15 cellular contexts compared by ENCODE assay signal in genomic region chr11:74784234-74784633, GRCh38. TPM values are rescaled to one million over a fixed set of nuclear protein-coding genes. Genes with fewer than 3 reads are reported as not detected.
A peak's percentile ranks its signal among the peaks of the same experiment; 100 is the strongest.
DNase-seq lines count a peak whose midpoint lies in the region; ATAC-seq and TF ChIP-seq lines count a peak whose summit lies in the region.
"Had no signal": no experiment of that assay in that cellular context is flagged by ENCODE, and none has a peak within 500 bp of the region (broad histone marks: within the 10 kb centered on the region; RNA-seq: fewer than 3 reads in every experiment).

No MANE protein-coding gene starts in this region.

- intact Hi-C loops in lower leg skin (cut with DNase I; ENCODE audit: low total_unique reads) = no loop called here

- H3K4me1 Mint-ChIP-seq in activated CD8-positive, alpha-beta memory T cell treated with anti-CD3 and anti-CD28 coated beads, Interleukin-2, amount 10 ng/mL, durations not matched to agents 7 days and 5 days = peaks cover 21% of the 10 kb centered on the region
- H3K4me1 Mint-ChIP-seq in T-cell = peaks cover under 1 to 27% (median 22%) of the 10 kb centered on the region in 3 donors

- H3K79me2 ChIP-seq in GM23248 (ENCODE audit: insufficient read depth) = peaks cover 96% of the 10 kb centered on the region
- peaks cover 93% of the 10 kb centered on the region for H3K79me2 ChIP-seq in osteoblast (ENCODE audit: insufficient read depth, low read length)

- H3K27ac Mint-ChIP-seq in activated CD8-positive, alpha-beta memory T cell treated with anti-CD3 and anti-CD28 coated beads, Interleukin-2, amount 10 ng/mL, durations not matched to agents 7 days and 5 days = peak overlapping the region; percentile 5
- peak overlapping the region; percentile 58 to 69 for H3K27ac Mint-ChIP-seq in T-cell
- H3K27ac Mint-ChIP-seq: neural progenitor cell had no signal

- no peak for DNase-seq in activated CD8-positive, alpha-beta memory T cell treated with anti-CD3 and anti-CD28 coated beads, Interleukin-2, amount 10 ng/mL, durations not matched to agents 7 days and 5 days
- DNase-seq in activated CD8-positive, alpha-beta memory T cell treated with anti-CD3 and anti-CD28 coated beads for 24 hours = no peak
- DNase-seq in GM23248 = no peak
- DNase-seq in T-cell = peak in 1 of 34 experiments; percentile 1
- no peak for DNase-seq in osteoblast (ENCODE audit: insufficient read length, low spot score, missing footprints)
- no peak for DNase-seq in lower leg skin (ENCODE audit: low spot score in 2 of 2)
- no peak for DNase-seq in HEK293T (ENCODE audit: extremely low spot score)
- DNase-seq: activated CD4-positive, alpha-beta T cell treated with anti-CD3 and anti-CD28 coated beads, Interleukin-2, amount 50 U/mL, for 4 hours; aorta; NCI-H2227 treated with DMSO at 0.1 percent for 48 hours had no signal

- in situ Hi-C loops in GM23248 (cut with MboI) = no loop called here

- TF ChIP-seq CTCF in osteoblast (IDR thresholded peaks at IDR 0.05; ENCODE audit: extremely low read depth, low read depth, low read length) (no peak), lower leg skin (IDR thresholded peaks at IDR 0.05) (no peak)

- no peaks in the 10 kb centered on the region for H3K36me3 ChIP-seq in GM23248 (ENCODE audit: low read depth)
- H3K36me3 ChIP-seq in osteoblast (ENCODE audit: insufficient read depth, low read length) = no peaks in the 10 kb centered on the region
- H3K36me3 ChIP-seq: neural progenitor cell, SJSA1 had no signal

- H2AFZ ChIP-seq in GM23248 = no peak overlapping the region
- H2AFZ ChIP-seq in osteoblast (ENCODE audit: low read length) = no peak overlapping the region
- H2AFZ ChIP-seq: neural progenitor cell had no signal

- H3K36me3 Mint-ChIP-seq in activated CD8-positive, alpha-beta memory T cell treated with anti-CD3 and anti-CD28 coated beads, Interleukin-2, amount 10 ng/mL, durations not matched to agents 7 days and 5 days = peaks cover 11% of the 10 kb centered on the region
- H3K36me3 Mint-ChIP-seq in T-cell = peaks cover 5% of the 10 kb centered on the region
- H3K36me3 Mint-ChIP-seq: neural progenitor cell had no signal

- H3K4me3 ChIP-seq in GM23248 = no peak overlapping the region
- no peak overlapping the region for H3K4me3 ChIP-seq in osteoblast (ENCODE audit: insufficient read depth, low read length)
- no peak overlapping the region for H3K4me3 ChIP-seq in lower leg skin (ENCODE audit: low read depth, poor library complexity, severe bottlenecking)
- H3K4me3 ChIP-seq: neural progenitor cell, SJSA1 had no signal

- no peak for TF ChIP-seq POLR2A in lower leg skin (IDR thresholded peaks at IDR 0.05)

- H3K9me3 Mint-ChIP-seq in activated CD8-positive, alpha-beta memory T cell treated with anti-CD3 and anti-CD28 coated beads, Interleukin-2, amount 10 ng/mL, durations not matched to agents 7 days and 5 days (ENCODE audit: low read depth) = no peaks in the 10 kb centered on the region
- no peaks in the 10 kb centered on the region for H3K9me3 Mint-ChIP-seq in T-cell
- H3K9me3 Mint-ChIP-seq: neural progenitor cell had no signal

- H3F3A ChIP-seq in GM23248 (ENCODE audit: insufficient read depth) = peaks cover 11% of the 10 kb centered on the region

- CTCF ChIA-PET in activated CD8-positive, alpha-beta memory T cell treated with anti-CD3 and anti-CD28 coated beads, Interleukin-2, amount 10 ng/mL, durations not matched to agents 7 days and 5 days (lab: Charles Lee) = interaction anchor here (0.5 kb wide), 1 partner anchor 40 kb away, joined by 3 read pairs; no protein-coding TSS in a partner anchor
- CTCF ChIA-PET in T-cell (lab: Charles Lee) = interaction anchor here in 1 of 2 donors (0.9 kb wide), 1 partner anchor 21 kb away, joined by 3 read pairs; no protein-coding TSS in a partner anchor
- CTCF ChIA-PET in HEK293T (lab: Yijun Ruan, JAX) = no interaction called here

- peak overlapping the region; percentile 48; the same call in 1 of the 2 replicates for H3K27ac ChIP-seq in GM23248
- H3K27ac ChIP-seq in osteoblast (ENCODE audit: low read depth, low read length) = peak overlapping the region; percentile 54
- H3K27ac ChIP-seq: KMS-11, neural progenitor cell, SJSA1 had no signal

- H3K9ac ChIP-seq in GM23248 = no peak overlapping the region
- H3K9ac ChIP-seq: KMS-11, neural progenitor cell had no signal

- H3K27me3 ChIP-seq in GM23248 (replicated peaks; ENCODE audit: insufficient read depth) (no peaks in the 10 kb centered on the region), osteoblast (ENCODE audit: insufficient read depth, low read length) (no peaks in the 10 kb centered on the region)
- H3K27me3 ChIP-seq: neural progenitor cell, SJSA1 had no signal

- H3K4me1 ChIP-seq in GM23248 (ENCODE audit: insufficient read depth) (peaks cover 30% of the 10 kb centered on the region), osteoblast (ENCODE audit: insufficient read depth, low read length) (peaks cover 34% of the 10 kb centered on the region)
- H3K4me1 ChIP-seq: neural progenitor cell had no signal

- WGBS in GM23248 (ENCODE audit: low coverage in 1 of 2, low lambda C conversion rate in 2 of 2, missing lambda C conversion rate in 2 of 2), 2 experiments = 39 to 49% methylated on average over 5 of the region's 5 CpGs
- WGBS in lower leg skin, 2 donors = 61 to 66% methylated on average over 5 of the region's 5 CpGs

- no peaks in the 10 kb centered on the region for H3K27me3 Mint-ChIP-seq in activated CD8-positive, alpha-beta memory T cell treated with anti-CD3 and anti-CD28 coated beads, Interleukin-2, amount 10 ng/mL, durations not matched to agents 7 days and 5 days
- H3K27me3 Mint-ChIP-seq in T-cell = no peaks in the 10 kb centered on the region

- H4K20me1 ChIP-seq in GM23248 (ENCODE audit: insufficient read depth) (0 out of 2 replicates have a peak, but pooled peaks cover 6% of the 10 kb centered on the region), osteoblast (ENCODE audit: insufficient read depth, low read length) (peaks cover 37% of the 10 kb centered on the region)

- POLR2A ChIA-PET in T-cell (lab: Charles Lee) (interaction anchor here in 1 of 2 donors (1.1 kb wide), 1 partner anchor 12 kb away, joined by 3 read pairs; no protein-coding TSS in a partner anchor), HEK293T (lab: Yijun Ruan, JAX) (no interaction called here)

- H3K9me3 ChIP-seq in GM23248 (ENCODE audit: low read depth) (no peaks in the 10 kb centered on the region), osteoblast (ENCODE audit: low read depth, low read length) (no peaks in the 10 kb centered on the region)
- H3K9me3 ChIP-seq: SJSA1 had no signal

- H3K4me3 Mint-ChIP-seq in activated CD8-positive, alpha-beta memory T cell treated with anti-CD3 and anti-CD28 coated beads, Interleukin-2, amount 10 ng/mL, durations not matched to agents 7 days and 5 days = no peak overlapping the region
- peak overlapping the region in 2 of 3 donors; percentile 7 to 68 for H3K4me3 Mint-ChIP-seq in T-cell
- H3K4me3 Mint-ChIP-seq: neural progenitor cell had no signal

- no peaks in the 10 kb centered on the region for H3K9me2 ChIP-seq in GM23248 (ENCODE audit: insufficient read depth)

- ATAC-seq in activated CD8-positive, alpha-beta memory T cell treated with anti-CD3 and anti-CD28 coated beads, Interleukin-2, amount 10 ng/mL, durations not matched to agents 7 days and 5 days = no peak
- ATAC-seq in T-cell (replicated peaks in 1 of 4) (peak in 1 of 4 experiments; percentile 32), HG03571 (IDR thresholded peaks at IDR 0.05; ENCODE audit: unreplicated experiment) (no peak)

- peak overlapping the region; percentile 73 for H3K4me2 ChIP-seq in GM23248 (ENCODE audit: unreplicated experiment)
- H3K4me2 ChIP-seq in osteoblast (ENCODE audit: insufficient read depth, low read length) = no peak overlapping the region
- H3K4me2 ChIP-seq: neural progenitor cell had no signal

TF ChIP-seq in HEK293T, 16 proteins besides CTCF, POLR2A, EP300 and RAD21:
- no peak for TF ChIP-seq HDGF (IDR thresholded peaks at IDR 0.05; ENCODE audit: borderline replicate concordance)
- no peak for TF ChIP-seq FOXA1 (IDR thresholded peaks at IDR 0.05)
- TF ChIP-seq ZNF384 (IDR thresholded peaks at IDR 0.05) = no peak
- TF ChIP-seq CTBP1 (IDR thresholded peaks at IDR 0.05; ENCODE audit: borderline replicate concordance) = no peak
- no peak for TF ChIP-seq SP1 (IDR thresholded peaks at IDR 0.05)
- TF ChIP-seq FOXM1 (IDR thresholded peaks at IDR 0.05; ENCODE audit: borderline replicate concordance) = no peak
- no peak for TF ChIP-seq SUZ12 (IDR thresholded peaks at IDR 0.05)
- TF ChIP-seq ARNT (IDR thresholded peaks at IDR 0.05) = no peak

RNA-seq across cellular contexts. Expression of gene RNF169, which starts 35.6 kb away (rescaled TPM):
- 10 to 100 TPM; 17.2 to 17.3 TPM for total RNA-seq in activated CD8-positive, alpha-beta memory T cell treated with anti-CD3 and anti-CD28 coated beads, Interleukin-2, amount 10 ng/mL, durations not matched to agents 7 days and 5 days
- 11.1 and 15.8 TPM in 2 replicates for total RNA-seq in GM23248 (2014; rRNA removed; shearing (Covaris generic))
- 0.79 and 1.2 TPM in 2 replicates for polyA plus RNA-seq in GM23248 (2016; fragmentation: Nextera tagmentation; extraction: Ambion mirVana)
- 10 to 100 TPM; 20.3 to 24.9 (median 21.7) TPM for total RNA-seq in T-cell
- 32.6 and 32.7 TPM in 2 replicates for total RNA-seq in osteoblast
- 10 to 100 TPM; 17.5 to 23.6 (median 21.6) TPM for total RNA-seq in lower leg skin

RNA-seq across cellular contexts. Expression of gene CHRDL2, which starts 53.0 kb away (rescaled TPM):
- total RNA-seq in activated CD8-positive, alpha-beta memory T cell treated with anti-CD3 and anti-CD28 coated beads, Interleukin-2, amount 10 ng/mL, durations not matched to agents 7 days and 5 days = not detected
- total RNA-seq in GM23248 (2014; rRNA removed; shearing (Covaris generic)) = not detected in 2 replicates
- not detected in 2 replicates for polyA plus RNA-seq in GM23248 (2016; fragmentation: Nextera tagmentation; extraction: Ambion mirVana)
- total RNA-seq in T-cell = under 1 TPM in 1 of 5 donors, not detected in 4; 0.55 TPM
- total RNA-seq in osteoblast = under 0.01 TPM in 1 of 2 replicates, not detected in the other
- total RNA-seq in lower leg skin = not detected
- total RNA-seq: epithelial cell of proximal tubule, SJSA1 had no signal
